20 cellular contexts compared by ENCODE assay signal in genomic region chr1:6513296-6513928, GRCh38. TPM values are rescaled to one million over a fixed set of nuclear protein-coding genes. Genes with fewer than 3 reads are reported as not detected.
DNase-seq lines count a peak whose midpoint lies in the region; ATAC-seq and TF ChIP-seq lines count a peak whose summit lies in the region.
"Had no signal": no experiment of that assay in that cellular context is flagged by ENCODE, and none has a peak within 500 bp of the region (broad histone marks: within the 10 kb centered on the region; RNA-seq: fewer than 3 reads in every experiment).

No MANE protein-coding gene starts in this region.

- H3K4me3 ChIP-seq in WERI-Rb-1 (ENCODE audit: low read depth, low read length) (no peak overlapping the region), trophoblast cell (ENCODE audit: low read depth, low read length) (peak overlapping the region; percentile 41)
- H3K4me3 ChIP-seq: testis had no signal

- intact Hi-C loops in Right ventricle myocardium superior (cut with DNase I): no loop called here

- H3K4me2 ChIP-seq in trophoblast cell (ENCODE audit: low read length): no peak overlapping the region

- H4K8ac ChIP-seq in trophoblast cell (ENCODE audit: low read depth, low read length): peak overlapping the region; percentile 73

- DNase-seq in M059J (ENCODE audit: low read depth) (peak; percentile 72), WERI-Rb-1 (peak; percentile 75), Right ventricle myocardium superior (peak; percentile 47), trophoblast cell (peak; percentile 98)
- DNase-seq: activated CD4-positive, CD25-positive, alpha-beta regulatory T cell; activated CD8-positive, alpha-beta T cell treated with anti-CD3 and anti-CD28 coated beads, Interleukin-2, amount 10 ng/mL, durations not matched to agents 7 days and 5 days; activated T-cell treated with anti-CD3 and anti-CD28 coated beads, Interleukin-2, amount 50 U/mL, for 48 hours; brain microvascular endothelial cell; Caco-2; naive thymus-derived CD8-positive, alpha-beta T cell; NCI-H1694; NCI-H345; SHP77 treated with DMSO at 0.1 percent for 48 hours; T-helper 17 cell; testis had no signal

- WGBS in trophoblast cell (ENCODE audit: extremely low coverage, insufficient coverage, insufficient read length): no CpG with 5 or more reads among the region's 11 CpGs

- H2BK12ac ChIP-seq in trophoblast cell (ENCODE audit: low read length): peak overlapping the region; percentile 100

- H2AFZ ChIP-seq in trophoblast cell (ENCODE audit: insufficient read depth, low read length, poor library complexity): no peak overlapping the region

- H3K27ac ChIP-seq in WERI-Rb-1: peak overlapping the region; percentile 76
- peak overlapping the region; percentile 98 for H3K27ac ChIP-seq in trophoblast cell (ENCODE audit: low read depth, low read length)
- H3K27ac ChIP-seq: brain microvascular endothelial cell, testis had no signal

- H2AK5ac ChIP-seq in trophoblast cell (ENCODE audit: low read length): peak overlapping the region; percentile 61

- no peaks in the 10 kb centered on the region for H3K36me3 ChIP-seq in WERI-Rb-1
- H3K36me3 ChIP-seq in trophoblast cell (ENCODE audit: control insufficient read depth in 1 of 2, insufficient read depth in 2 of 2, low read length in 2 of 2): no peaks in the 10 kb centered on the region
- H3K36me3 ChIP-seq: brain microvascular endothelial cell had no signal

- H3K79me1 ChIP-seq in trophoblast cell (ENCODE audit: low read length): peaks cover 34% of the 10 kb centered on the region

- peak overlapping the region; percentile 95 for H4K91ac ChIP-seq in trophoblast cell (ENCODE audit: low read depth, low read length)

- H3K79me2 ChIP-seq in trophoblast cell (ENCODE audit: control insufficient read depth, insufficient read depth, low read length, poor library complexity): peaks cover 7% of the 10 kb centered on the region

- peak overlapping the region; percentile 88 for H3K14ac ChIP-seq in trophoblast cell (ENCODE audit: low read length)

- H3K27me3 ChIP-seq in WERI-Rb-1 (ENCODE audit: insufficient read depth, low read depth, severe bottlenecking) (no peaks in the 10 kb centered on the region), trophoblast cell (ENCODE audit: insufficient read depth, low read length) (no peaks in the 10 kb centered on the region)
- H3K27me3 ChIP-seq: brain microvascular endothelial cell, testis had no signal

- H3K9me3 ChIP-seq in WERI-Rb-1 (ENCODE audit: severe bottlenecking) (no peaks in the 10 kb centered on the region), trophoblast cell (ENCODE audit: insufficient read depth, low read depth, low read length) (no peaks in the 10 kb centered on the region)
- H3K9me3 ChIP-seq: Caco-2, testis had no signal

- H4K12ac ChIP-seq in trophoblast cell (ENCODE audit: low read depth, low read length): peak overlapping the region; percentile 31

- H2BK5ac ChIP-seq in trophoblast cell (ENCODE audit: low read depth, low read length, poor library complexity): peak overlapping the region; percentile 90

- no peak overlapping the region for H3K23ac ChIP-seq in trophoblast cell (ENCODE audit: low read length)

- H3K4me1 ChIP-seq in trophoblast cell (ENCODE audit: control insufficient read depth in 1 of 2, insufficient read depth in 2 of 2, low read length in 2 of 2): peaks cover 34 to 40% of the 10 kb centered on the region in 2 experiments
- H3K4me1 ChIP-seq: testis had no signal

- peak; percentile 62 for ATAC-seq in Right ventricle myocardium superior (ENCODE audit: poor library complexity)
- ATAC-seq in HG03025 (IDR thresholded peaks at IDR 0.05; ENCODE audit: low FRiP score, unreplicated experiment): no peak
- ATAC-seq in HG02588 (IDR thresholded peaks at IDR 0.05; ENCODE audit: unreplicated experiment): no peak
- ATAC-seq in GM18520 (IDR thresholded peaks at IDR 0.05; ENCODE audit: unreplicated experiment): no peak
- ATAC-seq: activated CD8-positive, alpha-beta T cell treated with anti-CD3 and anti-CD28 coated beads, Interleukin-2, amount 10 ng/mL, durations not matched to agents 7 days and 5 days; naive thymus-derived CD8-positive, alpha-beta T cell; T-helper 17 cell had no signal

- peak; percentile 46; the same call in 1 of the 2 replicates for TF ChIP-seq CTCF in WERI-Rb-1 (IDR thresholded peaks at IDR 0.05; ENCODE audit: low read depth, low read length)

- H3K18ac ChIP-seq in trophoblast cell (ENCODE audit: low read length): peak overlapping the region; percentile 81

- H2BK120ac ChIP-seq in trophoblast cell (ENCODE audit: insufficient read depth, low read length, poor library complexity): peak overlapping the region; percentile 88

- H3K4ac ChIP-seq in trophoblast cell (ENCODE audit: low read depth, low read length): peak overlapping the region; percentile 22

- no peak overlapping the region for H3K9ac ChIP-seq in trophoblast cell (ENCODE audit: low read length)

RNA-seq across cellular contexts. Expression of gene PLEKHG5, which starts 21.9 kb away (rescaled TPM):
- 3.9 and 11.2 TPM in 2 replicates for total RNA-seq in M059J (2014; rRNA removed; shearing (Covaris generic))
- total RNA-seq in Right ventricle myocardium superior: 16.8 TPM
- polyA plus RNA-seq in trophoblast cell (2013): 31.1 and 31.3 TPM in 2 replicates

RNA-seq across cellular contexts. Expression of gene NOL9, which starts 40.9 kb away (rescaled TPM):
- total RNA-seq in M059J (2014; rRNA removed; shearing (Covaris generic)): 13.2 and 25.5 TPM in 2 replicates
- 10.9 TPM for total RNA-seq in Right ventricle myocardium superior
- polyA plus RNA-seq in trophoblast cell (2013): 12.2 and 12.5 TPM in 2 replicates

RNA-seq across cellular contexts. Expression of gene TAS1R1, which starts 41.7 kb away (rescaled TPM):
- 0.27 TPM in 1 of 2 replicates, not detected in the other for total RNA-seq in M059J (2014; rRNA removed; shearing (Covaris generic))
- not detected for total RNA-seq in Right ventricle myocardium superior
- not detected in 2 replicates for polyA plus RNA-seq in trophoblast cell (2013)
- total RNA-seq: activated CD8-positive, alpha-beta T cell treated with anti-CD3 and anti-CD28 coated beads, Interleukin-2, amount 10 ng/mL, durations not matched to agents 7 days and 5 days; Caco-2; dermis microvascular lymphatic vessel endothelial cell; naive thymus-derived CD8-positive, alpha-beta T cell; posterior vena cava; T-helper 17 cell had no signal

RNA-seq across cellular contexts. Expression of gene TNFRSF25, which starts 47.4 kb away (rescaled TPM):
- total RNA-seq in M059J (2014; rRNA removed; shearing (Covaris generic)): 8.7 and 9.1 TPM in 2 replicates
- 13.7 TPM for total RNA-seq in Right ventricle myocardium superior
- polyA plus RNA-seq in trophoblast cell (2013): 22.6 and 23.0 TPM in 2 replicates

Comparison
In these comparisons a context has a peak if more than half of its experiments do, and no peak if none do; other contexts are left out.
1. DNase-seq: peak in every context shown above with its lines; median percentile 98 in trophoblast cell; 75 in WERI-Rb-1; 72 in M059J; 47 in Right ventricle myocardium superior.